8 cellular contexts compared by ENCODE assay signal in the genomic region with DNA sequence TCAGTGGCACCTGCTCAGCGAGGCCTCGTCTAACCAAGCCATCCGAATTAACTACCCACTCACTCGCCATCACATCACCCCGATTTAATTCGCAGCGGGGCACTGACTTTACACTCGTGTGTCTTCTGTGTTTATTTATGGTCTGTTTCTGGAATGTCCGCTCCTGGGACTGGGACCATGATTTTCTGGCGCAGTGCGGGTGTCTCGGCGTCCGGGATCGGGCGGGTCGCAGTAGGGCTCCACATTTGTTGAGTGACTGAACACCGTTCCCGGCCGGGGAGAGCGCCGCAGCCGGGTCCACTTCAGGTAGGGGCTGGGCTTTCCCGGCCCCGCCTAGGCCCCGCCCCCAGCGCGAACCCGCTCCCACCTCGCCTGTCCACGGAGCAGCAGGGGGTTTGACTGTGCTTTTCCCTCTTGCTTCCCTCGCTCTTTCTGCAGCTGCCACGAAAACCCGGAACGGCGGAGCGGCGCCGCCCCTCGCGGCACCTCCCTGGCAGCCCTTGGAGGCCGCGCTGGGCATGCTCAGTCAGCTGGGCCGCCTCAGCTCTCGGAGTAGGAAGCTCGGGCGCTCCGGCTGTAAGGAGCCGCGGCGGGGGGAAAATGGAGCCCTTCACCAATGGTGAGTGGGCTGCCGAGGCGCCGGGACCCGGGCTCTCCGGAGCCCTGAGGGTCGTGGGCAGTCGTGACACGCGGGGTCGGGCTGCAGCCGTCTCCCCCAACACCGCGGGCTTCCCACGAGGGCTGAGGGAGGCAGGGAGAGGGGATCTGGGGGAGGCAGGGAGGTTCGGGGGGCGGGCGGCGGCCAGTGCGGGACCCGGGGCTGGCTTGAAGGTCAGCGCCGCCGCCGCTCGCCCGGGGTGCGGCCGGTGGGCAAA. TPM values are rescaled to one million over a fixed set of nuclear protein-coding genes. Genes with fewer than 3 reads are reported as not detected.
DNase-seq lines count a peak whose midpoint lies in the region; ATAC-seq, FAIRE-seq and TF ChIP-seq lines count a peak whose summit lies in the region.

A gene (plus strand): TSS at position 525 of the 875 bp plus-strand sequence. CDS start 76 bp downstream, at position 601.

- H4K20me1 ChIP-seq in smooth muscle cell (ENCODE audit: low read depth): peaks cover 20% of the 10 kb centered on the region

- H3F3A ChIP-seq in smooth muscle cell (ENCODE audit: low read depth): peaks cover 7% of the 10 kb centered on the region

- ATAC-seq in GM18870 (IDR thresholded peaks at IDR 0.05; ENCODE audit: unreplicated experiment): peak; percentile 38
- ATAC-seq in HG03139 (IDR thresholded peaks at IDR 0.05; ENCODE audit: unreplicated experiment): peak; percentile 43

- H3K79me2 ChIP-seq in ACC112 (ENCODE audit: control insufficient read depth, insufficient read depth, low read length, unreplicated experiment) (peaks cover 48% of the 10 kb centered on the region), smooth muscle cell (ENCODE audit: low read depth) (peaks cover 40% of the 10 kb centered on the region)

- WGBS in smooth muscle cell (ENCODE audit: low lambda C conversion rate): under 1% methylated on average over 53 of the region's 79 CpGs

- H3K27ac ChIP-seq in ACC112 (ENCODE audit: low read depth, low read length): peak within 1 kb of the TSS; percentile 83
- peak within 1 kb of the TSS; percentile 64 for H3K27ac ChIP-seq in smooth muscle cell (ENCODE audit: low read depth)

- TF ChIP-seq CTCF in WI38 (IDR thresholded peaks at IDR 0.05; ENCODE audit: low read depth, low read length) (no peak), bronchial epithelial cell (IDR thresholded peaks at IDR 0.05; ENCODE audit: insufficient read depth, low read length, severe bottlenecking) (no peak), smooth muscle cell (IDR thresholded peaks at IDR 0.05; ENCODE audit: borderline replicate concordance, insufficient read depth, poor library complexity, severe bottlenecking) (no peak)

- FAIRE-seq in bronchial epithelial cell (lab: Jason Lieb, UNC): no peak

- no peaks in the 10 kb centered on the region for H3K9me3 ChIP-seq in smooth muscle cell (replicated peaks; ENCODE audit: low read depth)

- H3K4me2 ChIP-seq in smooth muscle cell: peak within 1 kb of the TSS; percentile 86

- H3K36me3 ChIP-seq in ACC112 (ENCODE audit: insufficient read depth, low read length) (0 out of 2 replicates have a peak, but pooled peaks cover 7% of the 10 kb centered on the region), bronchial epithelial cell (ENCODE audit: control insufficient read depth, insufficient read depth, low read length) (no peaks in the 10 kb centered on the region), smooth muscle cell (ENCODE audit: low read depth) (no peaks in the 10 kb centered on the region)

- peak within 1 kb of the TSS; percentile 64 for H2AFZ ChIP-seq in ACC112 (ENCODE audit: low read length, unreplicated experiment)
- H2AFZ ChIP-seq in smooth muscle cell (ENCODE audit: low read depth): peak within 1 kb of the TSS; percentile 82

- H3K4me3 ChIP-seq in ACC112 (ENCODE audit: low read depth, low read length): peak within 1 kb of the TSS; percentile 84
- H3K4me3 ChIP-seq in WI38 (ENCODE audit: low read depth, low read length): peak within 1 kb of the TSS; percentile 88
- H3K4me3 ChIP-seq in bronchial epithelial cell (ENCODE audit: low read depth, low read length): peak within 1 kb of the TSS; percentile 84
- H3K4me3 ChIP-seq in smooth muscle cell: peak within 1 kb of the TSS; percentile 79

- H3K4me1 ChIP-seq in ACC112 (ENCODE audit: control insufficient read depth, insufficient read depth, low read length, unreplicated experiment) (peaks cover 46% of the 10 kb centered on the region), smooth muscle cell (ENCODE audit: low read depth) (peaks cover 20% of the 10 kb centered on the region)

- peak; percentile 96 for DNase-seq in NCI-H2227 (lab: John Stamatoyannopoulos, UW; ENCODE audit: unreplicated experiment)
- DNase-seq in bronchial epithelial cell (ENCODE audit: low read depth): peak; percentile 94
- peak; percentile 88 for DNase-seq in iPS-NIHi11 (ENCODE audit: low spot score)
- DNase-seq in smooth muscle cell (lab: John Stamatoyannopoulos, UW; ENCODE audit: unreplicated experiment): peak; percentile 83

- H3K9ac ChIP-seq in smooth muscle cell (ENCODE audit: low read depth): peak within 1 kb of the TSS; percentile 60

- H3K27me3 ChIP-seq in ACC112 (ENCODE audit: insufficient read depth, low read length) (no peaks in the 10 kb centered on the region), bronchial epithelial cell (ENCODE audit: control insufficient read depth, insufficient read depth, low read length) (no peaks in the 10 kb centered on the region), smooth muscle cell (ENCODE audit: low read depth) (no peaks in the 10 kb centered on the region)

RNA-seq across cellular contexts. Expression of the gene that starts here (rescaled TPM):
- total RNA-seq in bronchial epithelial cell (29.8 and 30.3 TPM in 2 replicates), smooth muscle cell (24.3 and 28.0 TPM in 2 replicates)
- 2.3 and 3.5 TPM in 2 replicates for polyA plus RNA-seq in smooth muscle cell

Comparison
In these comparisons a context has a peak if more than half of its experiments do, and no peak if none do; other contexts are left out.
1. Peak in every context shown above with its lines: DNase-seq, ATAC-seq, H3K4me3 ChIP-seq and H3K27ac ChIP-seq.